Comparison of ENCODE assay signal across 7 cellular contexts in the genomic region with DNA sequence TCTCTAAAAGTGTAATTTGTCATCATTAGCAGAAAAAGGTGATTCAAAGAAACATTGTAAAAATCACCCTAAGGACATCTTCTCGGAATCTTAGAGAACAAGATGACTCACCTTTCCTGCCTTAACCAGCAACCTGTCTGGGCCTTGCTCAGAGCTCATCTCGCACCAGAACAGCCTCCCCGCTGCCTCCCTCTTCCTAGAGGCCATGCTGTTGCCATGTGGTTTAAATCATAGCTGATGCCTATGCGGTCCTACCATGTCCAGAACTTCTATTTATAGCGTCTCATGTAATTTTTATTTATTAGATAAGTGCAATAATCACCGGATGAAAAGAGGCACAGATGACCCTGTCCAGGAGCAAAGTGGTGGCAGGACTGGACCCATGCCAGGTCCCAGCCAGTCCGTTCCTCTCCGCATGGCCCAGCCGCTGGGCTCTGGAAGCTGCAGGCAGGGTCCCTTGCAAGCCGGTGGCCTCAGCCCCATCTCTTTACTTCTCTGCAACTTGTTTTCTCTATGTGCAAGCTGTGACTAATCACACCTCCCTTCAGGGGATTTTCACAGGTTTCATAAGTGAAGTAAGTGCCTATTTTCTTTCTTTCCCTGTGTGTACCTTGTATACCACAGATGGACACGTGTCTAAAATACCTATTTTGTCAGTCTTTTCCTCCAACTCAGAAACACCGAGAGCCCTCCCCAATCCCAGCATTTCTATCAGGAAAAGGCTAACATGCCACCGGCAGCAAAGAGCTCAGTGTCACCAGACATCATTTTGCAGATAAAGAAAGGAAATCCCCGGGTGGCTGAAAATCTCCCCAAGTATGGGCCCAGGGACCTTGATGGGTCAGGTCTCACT. TPM values are rescaled to one million over a fixed set of nuclear protein-coding genes. Genes with fewer than 3 reads are reported as not detected.
DNase-seq lines count a peak whose midpoint lies in the region; ATAC-seq and TF ChIP-seq lines count a peak whose summit lies in the region.

No MANE protein-coding gene starts in this region.

- H3K27ac ChIP-seq in lower lobe of right lung = peak overlapping the region; percentile 31
- H3K27ac ChIP-seq in gastrocnemius medialis = no peak overlapping the region

- H3K9me3 ChIP-seq in lower lobe of right lung (no peaks in the 10 kb centered on the region), gastrocnemius medialis (no peaks in the 10 kb centered on the region)

- no peak for TF ChIP-seq POLR2A in gastrocnemius medialis (IDR thresholded peaks at IDR 0.05)

- H3K36me3 ChIP-seq in lower lobe of right lung (no peaks in the 10 kb centered on the region), gastrocnemius medialis (no peaks in the 10 kb centered on the region)

- no peaks in the 10 kb centered on the region for H3K27me3 ChIP-seq in lower lobe of right lung (ENCODE audit: low read depth)
- no peaks in the 10 kb centered on the region for H3K27me3 ChIP-seq in gastrocnemius medialis

- TF ChIP-seq CTCF in lower lobe of right lung (IDR thresholded peaks at IDR 0.05) (no peak), gastrocnemius medialis (IDR thresholded peaks at IDR 0.05 in 4 of 5, conservative IDR thresholded peaks at IDR 0.05 in 1 of 5) (no peak)

- peak; percentile 88 for ATAC-seq in GM19438 (IDR thresholded peaks at IDR 0.05; ENCODE audit: low read depth, unreplicated experiment)
- ATAC-seq in HG03196 (IDR thresholded peaks at IDR 0.05; ENCODE audit: unreplicated experiment) = peak; percentile 82
- no peak for ATAC-seq in lower lobe of right lung
- no peak for ATAC-seq in gastrocnemius medialis

- in situ Hi-C loops in gastrocnemius medialis (cut with MboI; ENCODE audit: low sequenced_read_pairs in 4 of 4) = no loop called here

- H3K4me1 ChIP-seq in lower lobe of right lung (peaks cover 22% of the 10 kb centered on the region), gastrocnemius medialis (peaks cover 0 to 5% of the 10 kb centered on the region in 2 donors)

- H3K4me3 ChIP-seq in lower lobe of right lung (no peak overlapping the region), gastrocnemius medialis (no peak overlapping the region)

- intact Hi-C loops in lower lobe of right lung (cut with DNase I) = no loop called here
- intact Hi-C loops in gastrocnemius medialis (cut with DNase I; ENCODE audit: low total_unique reads) = no loop called here

- DNase-seq in activated T-cell treated with anti-CD3 and anti-CD28 coated beads for 4 hours = peak; percentile 55
- no peak for DNase-seq in lower lobe of right lung
- DNase-seq in DMS153 (lab: John Stamatoyannopoulos, UW) = no peak
- no peak for DNase-seq in dedifferentiated amniotic fluid mesenchymal stem cell (ENCODE audit: extremely low spot score)
- no peak for DNase-seq in gastrocnemius medialis

RNA-seq across cellular contexts. Expression of gene KLF6, which starts 27.1 kb away (rescaled TPM):
- total RNA-seq in lower lobe of right lung = 242 TPM
- total RNA-seq in gastrocnemius medialis = 10 to 100 TPM; 23.3 to 84.7 (median 49.8) TPM

Comparison
In these comparisons a context has a peak if more than half of its experiments do, and no peak if none do; other contexts are left out.
1. ATAC-seq: peak in GM19438 (single experiment) and HG03196 (single experiment); none in lower lobe of right lung (0 of 2) and gastrocnemius medialis (0 of 2).